Comparison of ENCODE assay signal across 19 cellular contexts in genomic region chr10:91682912-91683311, GRCh38. TPM values are rescaled to one million over a fixed set of nuclear protein-coding genes. Genes with fewer than 3 reads are reported as not detected.
DNase-seq lines count a peak whose midpoint lies in the region; ATAC-seq, FAIRE-seq and TF ChIP-seq lines count a peak whose summit lies in the region.
"Had no signal": no experiment of that assay in that cellular context is flagged by ENCODE, and none has a peak within 500 bp of the region (broad histone marks: within the 10 kb centered on the region; RNA-seq: fewer than 3 reads in every experiment).

No MANE protein-coding gene starts in this region.

- H3K9me3 ChIP-seq in esophagus muscularis mucosa (no peaks in the 10 kb centered on the region), transverse colon (no peaks in the 10 kb centered on the region)
- H3K9me3 ChIP-seq: A549 had no signal

- no peak overlapping the region for H3K27ac ChIP-seq in esophagus muscularis mucosa (replicated peaks in 1 of 4)
- H3K27ac ChIP-seq in transverse colon = no peak overlapping the region

- DNase-seq in ELR (ENCODE audit: low read depth) (peak; percentile 8), RCC 7860 (ENCODE audit: low spot score) (peak; percentile 18), esophagus muscularis mucosa (ENCODE audit: extremely low spot score) (peak; percentile 17), renal cortical epithelial cell (ENCODE audit: low read depth) (peak; percentile 44), iPS-NIHi7 (ENCODE audit: extremely low spot score) (no peak), AG08395 (ENCODE audit: low spot score) (no peak), transverse colon (no peak)
- DNase-seq: C1 segment of cervical spinal cord; CD4-positive, alpha-beta T cell; DMS153; DMS79 treated with DMSO at 0.1 percent for 48 hours; GF-D8; H7 had no signal

- no peak for TF ChIP-seq POLR2A in esophagus muscularis mucosa (IDR thresholded peaks at IDR 0.05; ENCODE audit: low read depth)
- no peak for TF ChIP-seq POLR2A in transverse colon (IDR thresholded peaks at IDR 0.05)

- H3K4me1 ChIP-seq in esophagus muscularis mucosa = peaks cover 0 to 18% (median 15%) of the 10 kb centered on the region in 4 donors
- no peaks in the 10 kb centered on the region for H3K4me1 ChIP-seq in transverse colon

- TF ChIP-seq EP300 in esophagus muscularis mucosa (IDR thresholded peaks at IDR 0.05) = no peak
- no peak for TF ChIP-seq EP300 in transverse colon (IDR thresholded peaks at IDR 0.05; ENCODE audit: low read depth)

- H3K4me3 ChIP-seq in esophagus muscularis mucosa (no peak overlapping the region), transverse colon (no peak overlapping the region)
- H3K4me3 ChIP-seq: A549, GM23338 had no signal

- intact Hi-C loops in esophagus muscularis mucosa (cut with DNase I) (no loop called here), transverse colon (cut with DNase I; ENCODE audit: low total_unique reads) (no loop called here)

- TF ChIP-seq CTCF in esophagus muscularis mucosa (IDR thresholded peaks at IDR 0.05) (no peak), transverse colon (IDR thresholded peaks at IDR 0.05) (no peak)

- in situ Hi-C loops in transverse colon (cut with MboI; ENCODE audit: low pct_ligation_motif_present in 1 of 4, low pct_unique_long_range_greater_than_20kb in 1 of 4, low sequenced_read_pairs in 3 of 4) = no loop called here

- no peaks in the 10 kb centered on the region for H3K27me3 ChIP-seq in esophagus muscularis mucosa
- no peaks in the 10 kb centered on the region for H3K27me3 ChIP-seq in transverse colon

- FAIRE-seq in RCC 7860 (lab: Jason Lieb, UNC) = no peak
- FAIRE-seq: A549, D721Med, GM19239 had no signal

- no peak for ATAC-seq in GM21423 (IDR thresholded peaks at IDR 0.05; ENCODE audit: unreplicated experiment)

- H3K36me3 ChIP-seq in esophagus muscularis mucosa (no peaks in the 10 kb centered on the region), transverse colon (no peaks in the 10 kb centered on the region)

- WGBS in esophagus muscularis mucosa = 86% methylated on average over 1 of the region's 1 CpG
- 81 to 83% methylated on average over 1 of the region's 1 CpG for WGBS in transverse colon (ENCODE audit: low coverage in 1 of 2), 2 donors

RNA-seq across cellular contexts. Expression of gene PPP1R3C, which starts 50.0 kb away (rescaled TPM):
- 100 to 1,000 TPM in 1 of 4 donors, 10 to 100 TPM in 3; 46.7 to 111 (median 87.8) TPM for total RNA-seq in esophagus muscularis mucosa
- total RNA-seq in renal cortical epithelial cell = 5.7 and 39.4 TPM in 2 replicates
- 1 to 10 TPM; 1.1 to 4.6 (median 3.0) TPM for total RNA-seq in transverse colon
- total RNA-seq: B cell; CD4-positive, alpha-beta T cell had no signal

Comparison
In these comparisons a context has a peak if more than half of its experiments do, and no peak if none do; other contexts are left out.
1. DNase-seq: peak in ELR (single experiment), RCC 7860 (single experiment), esophagus muscularis mucosa (single experiment) and renal cortical epithelial cell (single experiment); none in iPS-NIHi7 (single experiment), AG08395 (single experiment) and transverse colon (single experiment).